In genomic region chr6:75135447-75135846, GRCh38 we compare ENCODE assay signal across 22 cellular contexts.
"Had no signal": no experiment of that assay in that cellular context is flagged by ENCODE, and none has a peak within 500 bp of the region (broad histone marks: within the 10 kb centered on the region; RNA-seq: fewer than 3 reads in every experiment).

No MANE protein-coding gene starts in this region.

- H3K36me3 Mint-ChIP-seq: activated naive CD8-positive, alpha-beta T cell treated with anti-CD3 and anti-CD28 coated beads for 36 hours; natural killer cell treated with Interleukin-12 subunit alpha and Interleukin-12 subunit beta and Interleukin-15 and Interleukin-18, amount 100 ng/mL, for 72 hours; WTC11 had no signal

- H3K27ac Mint-ChIP-seq: activated CD4-positive, alpha-beta T cell treated with anti-CD3 and anti-CD28 coated beads for 36 hours; activated naive CD8-positive, alpha-beta T cell treated with anti-CD3 and anti-CD28 coated beads for 36 hours; effector memory CD8-positive, alpha-beta T cell; mesothelial cell of epicardium; natural killer cell treated with Interleukin-12 subunit alpha and Interleukin-12 subunit beta and Interleukin-15 and Interleukin-18, amount 100 ng/mL, for 72 hours; WTC11 had no signal

- ATAC-seq: activated CD4-positive, alpha-beta T cell treated with anti-CD3 and anti-CD28 coated beads for 36 hours; body of pancreas; effector memory CD8-positive, alpha-beta T cell; gastroesophageal sphincter; heart left ventricle; left lung; natural killer cell treated with Interleukin-12 subunit alpha and Interleukin-12 subunit beta and Interleukin-15 and Interleukin-18, amount 100 ng/mL, for 72 hours; WTC11 had no signal

- H3K4me3 Mint-ChIP-seq: activated CD4-positive, alpha-beta T cell treated with anti-CD3 and anti-CD28 coated beads for 36 hours; activated naive CD8-positive, alpha-beta T cell treated with anti-CD3 and anti-CD28 coated beads for 36 hours; effector memory CD8-positive, alpha-beta T cell; mesothelial cell of epicardium; natural killer cell treated with Interleukin-12 subunit alpha and Interleukin-12 subunit beta and Interleukin-15 and Interleukin-18, amount 100 ng/mL, for 72 hours; WTC11 had no signal

- H3K9me3 Mint-ChIP-seq: activated naive CD8-positive, alpha-beta T cell treated with anti-CD3 and anti-CD28 coated beads for 36 hours; effector memory CD8-positive, alpha-beta T cell; mesothelial cell of epicardium; WTC11 had no signal

- DNase-seq: activated CD4-positive, alpha-beta T cell treated with anti-CD3 and anti-CD28 coated beads for 36 hours; activated CD4-positive, alpha-beta T cell treated with anti-CD3 and anti-CD28 coated beads, Interleukin-2, amount 50 U/mL, for 48 hours; activated naive CD8-positive, alpha-beta T cell treated with anti-CD3 and anti-CD28 coated beads for 36 hours; amniotic stem cell; body of pancreas; dermis blood vessel endothelial cell; effector memory CD8-positive, alpha-beta T cell; heart left ventricle; kidney; left lung; posterior cingulate gyrus; retina; stimulated activated CD4-positive, alpha-beta T cell treated with anti-CD3 and anti-CD28 coated beads, Interleukin-1b, Interleukin-23, amount 100 ng/mL, for 48 hours; stimulated activated CD8-positive, alpha-beta memory T cell treated with anti-CD3 and anti-CD28 coated beads, Interleukin-4, amount 100 ng/mL, for 48 hours; stimulated activated naive CD4-positive, alpha-beta T cell; T-helper 2 cell; thyroid gland; uterus had no signal

- H3K4me1 Mint-ChIP-seq: activated CD4-positive, alpha-beta T cell treated with anti-CD3 and anti-CD28 coated beads for 36 hours; activated naive CD8-positive, alpha-beta T cell treated with anti-CD3 and anti-CD28 coated beads for 36 hours; WTC11 had no signal

- H3K27me3 Mint-ChIP-seq: natural killer cell treated with Interleukin-12 subunit alpha and Interleukin-12 subunit beta and Interleukin-15 and Interleukin-18, amount 100 ng/mL, for 72 hours had no signal
